Comparison of ENCODE assay signal across 1 cellular context in genomic region chr3:193573403-193573802, GRCh38.
TF ChIP-seq lines count a peak whose summit lies in the region.

No MANE protein-coding gene starts in this region.

TF ChIP-seq in H1, 55 proteins besides CTCF, POLR2A, EP300 and RAD21 (continued from another document):
- TF ChIP-seq CEBPB (IDR thresholded peaks at IDR 0.05; ENCODE audit: low read depth, low read length) (no peak), SUZ12 (IDR thresholded peaks at IDR 0.05; ENCODE audit: low read length) (no peak), POLR2AphosphoS5 (IDR thresholded peaks at IDR 0.05; ENCODE audit: low read depth, low read length) (no peak), CREB1 (IDR thresholded peaks at IDR 0.05) (no peak)
TF ChIP-seq in H1: peak in this region for 0.
